ENCODE assay signal across 9 cellular contexts in the genomic region with DNA sequence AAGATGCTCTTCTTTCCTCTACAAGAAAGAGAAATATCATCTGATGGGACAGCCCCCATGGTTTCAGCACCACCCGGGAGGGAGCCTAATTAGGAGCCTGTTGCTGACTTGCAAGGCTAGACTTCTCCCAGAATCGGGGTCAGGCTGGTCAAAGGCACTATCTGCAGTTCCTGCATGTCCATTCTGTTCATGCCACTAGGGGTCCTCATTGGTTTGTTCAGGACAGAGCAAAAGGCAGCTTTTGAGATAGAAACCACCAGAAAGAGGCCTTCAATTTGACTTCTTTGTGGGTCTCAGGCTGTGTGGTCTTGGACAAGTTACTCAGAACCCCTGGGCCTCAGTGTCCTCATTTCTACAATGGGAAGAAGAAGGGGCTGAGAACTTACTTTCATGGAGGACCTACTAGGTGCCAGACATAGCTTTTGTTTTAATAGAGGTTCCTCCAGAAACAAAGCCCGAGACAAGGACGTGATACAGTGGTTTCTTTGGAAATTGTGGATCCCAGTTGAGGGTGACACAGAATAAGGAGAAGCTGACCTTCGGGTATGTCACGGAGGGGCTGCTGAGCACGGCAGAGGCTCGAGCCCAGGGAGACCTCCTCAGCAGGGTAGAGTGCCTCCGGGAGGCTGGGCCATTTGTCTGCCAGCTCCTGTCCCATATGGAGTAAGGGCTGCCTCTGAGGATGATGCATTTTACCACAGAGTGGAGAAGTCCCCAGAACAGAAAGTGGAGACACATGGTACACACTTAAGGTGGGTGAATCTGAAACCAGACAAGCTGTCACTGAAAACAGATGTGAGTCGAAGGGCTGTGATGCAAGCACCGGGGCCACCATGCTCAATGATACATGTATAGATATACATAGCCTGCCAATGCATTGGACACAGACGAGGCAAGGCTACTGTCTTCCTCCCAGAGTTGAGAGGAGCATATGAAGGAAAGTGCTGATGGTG. TPM values are rescaled to one million over a fixed set of nuclear protein-coding genes. Genes with fewer than 3 reads are reported as not detected.
DNase-seq lines count a peak whose midpoint lies in the region; ATAC-seq and TF ChIP-seq lines count a peak whose summit lies in the region.
"Had no signal": no experiment of that assay in that cellular context is flagged by ENCODE, and none has a peak within 500 bp of the region (broad histone marks: within the 10 kb centered on the region; RNA-seq: fewer than 3 reads in every experiment).

No MANE protein-coding gene starts in this region.

- no peaks in the 10 kb centered on the region for H3K27me3 ChIP-seq in vagina

- no peak overlapping the region for H3K27ac ChIP-seq in vagina

- TF ChIP-seq CTCF in brain (conservative IDR thresholded peaks at IDR 0.05): peak; percentile 56 to 71
- peak in 1 of 3 experiments; percentile 13 for TF ChIP-seq CTCF in vagina (IDR thresholded peaks at IDR 0.05)

- ATAC-seq in GM19324 (IDR thresholded peaks at IDR 0.05; ENCODE audit: low FRiP score, unreplicated experiment) (peak; percentile 56), HG03159 (IDR thresholded peaks at IDR 0.05; ENCODE audit: unreplicated experiment) (peak; percentile 79), left colon (peak; percentile 84)

- DNase-seq in DMS153 treated with DMSO at 0.1 percent for 48 hours (lab: John Stamatoyannopoulos, UW; ENCODE audit: unreplicated experiment): peak; percentile 67
- DNase-seq in NCI-H460 (ENCODE audit: extremely low read depth, low read depth): peak; percentile 77
- DNase-seq in left colon: peak in 1 of 2 donors; percentile 25
- no peak for DNase-seq in vagina (ENCODE audit: extremely low spot score in 2 of 2)
- DNase-seq in stimulated activated CD4-positive, alpha-beta T cell treated with anti-CD3 and anti-CD28 coated beads, Interleukin-4, amount 100 ng/mL, for 1 hour: no peak

- no peaks in the 10 kb centered on the region for H3K9me3 ChIP-seq in vagina

- H3K4me3 Mint-ChIP-seq in brain: no peak overlapping the region

- no peak overlapping the region for H3K4me3 ChIP-seq in vagina

- no peaks in the 10 kb centered on the region for H3K36me3 ChIP-seq in vagina

- H3K27me3 Mint-ChIP-seq in brain: no peaks in the 10 kb centered on the region

- H3K4me1 ChIP-seq in vagina: no peaks in the 10 kb centered on the region

- H3K4me1 Mint-ChIP-seq in brain: no peaks in the 10 kb centered on the region

- intact Hi-C loops in left colon (cut with DNase I, micrococcal nuclease) (no loop called here), vagina (cut with DNase I) (no loop called here)

- no peak for TF ChIP-seq POLR2A in vagina (IDR thresholded peaks at IDR 0.05)

- H3K9me3 Mint-ChIP-seq in brain: peaks cover 0 to 4% (median 0%) of the 10 kb centered on the region in 5 experiments

- H3K27ac Mint-ChIP-seq in brain: peak overlapping the region in 1 of 5 experiments; percentile 97

- no peaks in the 10 kb centered on the region for H3K36me3 Mint-ChIP-seq in brain

RNA-seq across cellular contexts. Expression of gene NEUROD6, which starts 33.1 kb away (rescaled TPM):
- total RNA-seq in NCI-H460 (2014; rRNA removed; shearing (Covaris generic)): not detected in 2 replicates
- polyA plus RNA-seq in NCI-H460 (2014; cell fraction: nucleus; rRNA removed): not detected in 2 replicates
- 2.6 TPM for polyA plus RNA-seq in brain (ENCODE audit: insufficient read depth, low read depth, low replicate concordance)
- not detected for total RNA-seq in left colon
- total RNA-seq in vagina: not detected
- total RNA-seq: activated CD8-positive, alpha-beta memory T cell treated with anti-CD3 and anti-CD28 coated beads for 36 hours had no signal

Comparison
In these comparisons a context has a peak if more than half of its experiments do, and no peak if none do; other contexts are left out.
1. DNase-seq: peak in DMS153 treated with DMSO at 0.1 percent for 48 hours (single experiment) and NCI-H460 (single experiment); none in vagina (0 of 2) and stimulated activated CD4-positive, alpha-beta T cell treated with anti-CD3 and anti-CD28 coated beads, Interleukin-4, amount 100 ng/mL, for 1 hour (single experiment).
2. Peak in every context shown above with its lines, with median percentiles within 50 percentile points of each other: ATAC-seq.